ENCODE assay signal across 9 cellular contexts in the genomic region with DNA sequence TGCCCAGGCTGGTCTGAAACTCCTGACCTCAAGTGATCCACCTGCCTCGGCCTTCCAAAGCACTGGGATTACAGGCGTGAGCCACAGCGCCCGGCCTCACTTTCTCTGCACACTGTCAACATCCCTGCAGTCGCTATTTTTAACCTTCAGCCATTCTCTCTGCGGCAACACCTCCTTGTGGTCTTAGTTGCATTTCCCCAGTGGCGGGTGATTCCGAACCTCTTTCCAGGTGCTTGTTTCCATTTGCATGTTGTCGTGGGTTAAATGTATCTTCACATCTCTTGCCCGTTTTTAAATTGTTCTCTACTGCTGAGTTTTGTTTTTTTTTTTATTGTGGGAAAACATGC. TPM values are rescaled to one million over a fixed set of nuclear protein-coding genes. Genes with fewer than 3 reads are reported as not detected.
DNase-seq lines count a peak whose midpoint lies in the region; ATAC-seq, FAIRE-seq and TF ChIP-seq lines count a peak whose summit lies in the region.
"Had no signal": no experiment of that assay in that cellular context is flagged by ENCODE, and none has a peak within 500 bp of the region (broad histone marks: within the 10 kb centered on the region; RNA-seq: fewer than 3 reads in every experiment).

No MANE protein-coding gene starts in this region.

- POLR2A ChIA-PET in K562 (lab: Yijun Ruan, JAX) = no interaction called here

- ATAC-seq in K562 (peak; percentile 40; the same call in 2 of the 3 replicates), gastrocnemius medialis (peak; percentile 87 to 88)

- intact Hi-C loops in K562 (cut with micrococcal nuclease) = no loop called here
- intact Hi-C loops in gastrocnemius medialis (cut with DNase I; ENCODE audit: low total_unique reads) = loop anchor here (2.0 kb wide), 1 partner anchor 52 kb away; a partner anchor contains a TSS

- H3K9me3 ChIP-seq in K562 (replicated peaks; ENCODE audit: control insufficient read depth, insufficient read depth, low read depth, low read length) (no peaks in the 10 kb centered on the region), gastrocnemius medialis (no peaks in the 10 kb centered on the region)

- no peaks in the 10 kb centered on the region for H4K20me1 ChIP-seq in K562 (replicated peaks; ENCODE audit: control insufficient read depth, insufficient read depth, low read length)

- FAIRE-seq in K562 (lab: Jason Lieb, UNC) = peak; percentile 60

- no peak overlapping the region for H3K9ac ChIP-seq in K562 (ENCODE audit: insufficient read depth in 1 of 2, low read depth in 2 of 2, low read length in 2 of 2)

- TF ChIP-seq CTCF in K562 (IDR thresholded peaks at IDR 0.05 in 2 of 3, conservative IDR thresholded peaks at IDR 0.05 in 1 of 3; ENCODE audit: insufficient read depth in 2 of 3, low read depth in 1 of 3, low read length in 3 of 3) = peak in 1 of 3 experiments; percentile 6; a peak in 1 of 6 replicates
- TF ChIP-seq CTCF in gastrocnemius medialis (IDR thresholded peaks at IDR 0.05 in 4 of 5, conservative IDR thresholded peaks at IDR 0.05 in 1 of 5) = peak in 4 of 5 experiments; percentile 28 to 50 (median 38)

- in situ Hi-C loops in K562 (cut with MboI) = no loop called here
- in situ Hi-C loops in gastrocnemius medialis (cut with MboI; ENCODE audit: low sequenced_read_pairs in 4 of 4) = no loop called here

- BruUV-seq in K562 (replicated peaks; lab: Mats Ljungman, UMichigan) = no TSS peak

- H3K4me2 ChIP-seq in K562 (ENCODE audit: insufficient read depth, low read length) = no peak overlapping the region

- H3K4me1 ChIP-seq in K562 (replicated peaks in 1 of 2; ENCODE audit: control insufficient read depth in 2 of 2, insufficient read depth in 2 of 2, low read length in 2 of 2) = peaks cover 0 to 28% of the 10 kb centered on the region in 2 experiments; a peak in 2 of 5 replicates
- peaks cover 18 to 43% of the 10 kb centered on the region in 2 donors for H3K4me1 ChIP-seq in gastrocnemius medialis

- DNase-seq in activated CD4-positive, alpha-beta T cell treated with anti-CD3 and anti-CD28 coated beads for 48 hours = peak; percentile 27
- DNase-seq in activated CD4-positive, alpha-beta T cell treated with anti-CD3 and anti-CD28 coated beads for 1 hour = no peak
- DNase-seq in NCI-H526 (lab: John Stamatoyannopoulos, UW) = peak; percentile 42 to 58
- DNase-seq in K562 (ENCODE audit: extremely low read depth in 1 of 4, low spot score in 3 of 4) = no peak
- DNase-seq in gastrocnemius medialis = peak; percentile 70 to 90
- no peak for DNase-seq in T1000 (lab: John Stamatoyannopoulos, UW)
- no peak for DNase-seq in NCI-H2029 treated with DMSO at 0.1 percent for 48 hours (lab: John Stamatoyannopoulos, UW)
- DNase-seq in NK-92 treated with Interleukin-12 subunit alpha and Interleukin-12 subunit beta, amount 100 ng/mL, for 24 hours (lab: John Stamatoyannopoulos, UW) = no peak
- DNase-seq: occipital lobe had no signal

- no peaks in the 10 kb centered on the region for H3K27me3 ChIP-seq in K562 (ENCODE audit: control insufficient read depth in 2 of 2, insufficient read depth in 2 of 2, low read length in 2 of 2)
- H3K27me3 ChIP-seq in gastrocnemius medialis = peaks cover 0 to 4% (median 3%) of the 10 kb centered on the region in 3 donors

- no peaks in the 10 kb centered on the region for H3K9me1 ChIP-seq in K562 (ENCODE audit: control insufficient read depth, insufficient read depth, low read length)

- 0 out of 3 replicates have a peak overlapping the region, but pooled peaks have one; percentile 30 for H3K27ac ChIP-seq in K562 (ENCODE audit: extremely low read depth, low read depth, low read length)
- H3K27ac ChIP-seq in gastrocnemius medialis = peak overlapping the region; percentile 81 to 93 (median 86)

- H3K79me2 ChIP-seq in K562 (ENCODE audit: control insufficient read depth, insufficient read depth, low read length) = no peaks in the 10 kb centered on the region

- H3K36me3 ChIP-seq in K562 (ENCODE audit: control insufficient read depth, insufficient read depth, low read length) (peaks cover 11% of the 10 kb centered on the region; the same call in 1 of the 3 replicates), gastrocnemius medialis (no peaks in the 10 kb centered on the region)

- TF ChIP-seq POLR2A in K562 (conservative IDR thresholded peaks at IDR 0.05) = no peak
- no peak for TF ChIP-seq POLR2A in gastrocnemius medialis (IDR thresholded peaks at IDR 0.05)

- no peak for TF ChIP-seq EP300 in K562 (IDR thresholded peaks at IDR 0.05; ENCODE audit: low read length)

- H3K4me3 ChIP-seq in K562 (no peak overlapping the region), gastrocnemius medialis (no peak overlapping the region)

- 68% methylated on average over 10 of the region's 10 CpGs for WGBS in K562 (ENCODE audit: insufficient coverage, low coverage, missing lambda C conversion rate)

- CTCF ChIA-PET in K562 (lab: Yijun Ruan, JAX; ENCODE audit: low intra/inter-chr PET ratio) = no interaction called here

- TF ChIP-seq RAD21 in K562 (CRISPR knock-in tag; conservative IDR thresholded peaks at IDR 0.05 in 1 of 2, IDR thresholded peaks at IDR 0.05 in 1 of 2) = no peak

- no peak overlapping the region for H2AFZ ChIP-seq in K562 (ENCODE audit: low read depth, low read length)

RNA-seq across cellular contexts. Expression of a gene that starts 2.2 kb away (rescaled TPM):
- not detected in 2 replicates for total RNA-seq in K562 (2011; cell fraction: chromatin; rRNA removed; ENCODE audit: low replicate concordance)
- not detected in 2 replicates for total RNA-seq in K562 (2011; cell fraction: nucleolus; rRNA removed)
- total RNA-seq in K562 (2011; cell fraction: nucleoplasm; rRNA removed) = not detected in 2 replicates
- not detected in 2 replicates for total RNA-seq in K562 (2014; rRNA removed)
- not detected in 2 replicates for total RNA-seq in K562 (2014; rRNA removed; fragmentation: Illumina TruSeq; extraction: Trizol)
- not detected in 2 replicates for total RNA-seq in K562 (2015; rRNA removed; fragmentation: Illumina TruSeq; extraction: Trizol)
- not detected in 2 replicates for total RNA-seq in K562 (2021)
- not detected in 2 replicates for polyA plus RNA-seq in K562 (2011; rRNA removed)
- not detected in 2 replicates for polyA plus RNA-seq in K562 (2011; cell fraction: cytosol; rRNA removed)
- not detected in 2 replicates for polyA plus RNA-seq in K562 (2011; cell fraction: nucleus; rRNA removed)
- not detected in 2 replicates for polyA plus RNA-seq in K562 (2012)
- not detected in 2 replicates for polyA plus RNA-seq in K562 (2014; fragmentation: Illumina TruSeq; extraction: Trizol)
- polyA plus RNA-seq in K562 (2014; fragmentation: Nextera tagmentation; extraction: Ambion mirVana) = not detected
- polyA plus RNA-seq in K562 (2014; rRNA removed) = not detected in 2 replicates
- not detected in 2 replicates for polyA minus RNA-seq in K562 (2011; rRNA and poly(A)+ RNA removed)
- not detected in 2 replicates for polyA minus RNA-seq in K562 (2011; cell fraction: cytosol; rRNA and poly(A)+ RNA removed)
- polyA minus RNA-seq in K562 (2011; cell fraction: nucleus; rRNA and poly(A)+ RNA removed) = not detected in 2 replicates
- total RNA-seq in gastrocnemius medialis = not detected
- total RNA-seq: occipital lobe had no signal

RNA-seq across cellular contexts. Expression of a gene that starts 4.5 kb away (rescaled TPM):
- total RNA-seq in K562 (2011; cell fraction: chromatin; rRNA removed; ENCODE audit: low replicate concordance) = not detected in 2 replicates
- total RNA-seq in K562 (2011; cell fraction: nucleolus; rRNA removed) = not detected in 2 replicates
- total RNA-seq in K562 (2011; cell fraction: nucleoplasm; rRNA removed) = not detected in 2 replicates
- not detected in 2 replicates for total RNA-seq in K562 (2014; rRNA removed)
- not detected in 2 replicates for total RNA-seq in K562 (2014; rRNA removed; fragmentation: Illumina TruSeq; extraction: Trizol)
- not detected in 2 replicates for total RNA-seq in K562 (2015; rRNA removed; fragmentation: Illumina TruSeq; extraction: Trizol)
- 0.16 TPM in 1 of 2 replicates, not detected in the other for total RNA-seq in K562 (2021)
- polyA plus RNA-seq in K562 (2011; rRNA removed) = not detected in 2 replicates
- polyA plus RNA-seq in K562 (2011; cell fraction: cytosol; rRNA removed) = not detected in 2 replicates
- not detected in 2 replicates for polyA plus RNA-seq in K562 (2011; cell fraction: nucleus; rRNA removed)
- 0.06 and 0.14 TPM in 2 replicates for polyA plus RNA-seq in K562 (2012)
- not detected in 2 replicates for polyA plus RNA-seq in K562 (2014; fragmentation: Illumina TruSeq; extraction: Trizol)
- polyA plus RNA-seq in K562 (2014; fragmentation: Nextera tagmentation; extraction: Ambion mirVana) = not detected
- not detected in 2 replicates for polyA plus RNA-seq in K562 (2014; rRNA removed)
- not detected in 2 replicates for polyA minus RNA-seq in K562 (2011; rRNA and poly(A)+ RNA removed)
- polyA minus RNA-seq in K562 (2011; cell fraction: cytosol; rRNA and poly(A)+ RNA removed) = not detected in 2 replicates
- polyA minus RNA-seq in K562 (2011; cell fraction: nucleus; rRNA and poly(A)+ RNA removed) = not detected in 2 replicates
- 1 to 10 TPM in 1 of 4 donors, under 1 TPM in 1, not detected in 2; 0.95 to 1.8 TPM for total RNA-seq in gastrocnemius medialis
- total RNA-seq: occipital lobe had no signal

RNA-seq across cellular contexts. Expression of a gene that starts 7.9 kb away (rescaled TPM):
- 0.30 and 1.00 TPM in 2 replicates for total RNA-seq in K562 (2011; cell fraction: chromatin; rRNA removed; ENCODE audit: low replicate concordance)
- 0.67 and 0.79 TPM in 2 replicates for total RNA-seq in K562 (2011; cell fraction: nucleolus; rRNA removed)
- 0.59 and 1.1 TPM in 2 replicates for total RNA-seq in K562 (2011; cell fraction: nucleoplasm; rRNA removed)
- total RNA-seq in K562 (2014; rRNA removed) (0.24 TPM in 1 of 2 replicates, not detected in the other), K562 (2014; rRNA removed; fragmentation: Illumina TruSeq; extraction: Trizol) (not detected in 2 replicates), K562 (2015; rRNA removed; fragmentation: Illumina TruSeq; extraction: Trizol) (0.14 TPM in 1 of 2 replicates, not detected in the other), K562 (2021) (0.95 and 1.4 TPM in 2 replicates), gastrocnemius medialis (not detected)
- polyA plus RNA-seq in K562 (2011; rRNA removed) (0.11 TPM in 1 of 2 replicates, not detected in the other), K562 (2014; fragmentation: Illumina TruSeq; extraction: Trizol) (0.11 TPM in 1 of 2 replicates, not detected in the other), K562 (2014; fragmentation: Nextera tagmentation; extraction: Ambion mirVana) (under 1 TPM in 1 of 2 experiments, not detected in 1; 0.04 TPM), K562 (2014; rRNA removed) (0.27 and 0.49 TPM in 2 replicates)
- 0.04 and 0.06 TPM in 2 replicates for polyA plus RNA-seq in K562 (2011; cell fraction: cytosol; rRNA removed)
- 0.60 and 0.70 TPM in 2 replicates for polyA plus RNA-seq in K562 (2011; cell fraction: nucleus; rRNA removed)
- polyA plus RNA-seq in K562 (2012) = 0.36 and 0.51 TPM in 2 replicates
- polyA minus RNA-seq in K562 (2011; rRNA and poly(A)+ RNA removed) = not detected in 2 replicates
- not detected in 2 replicates for polyA minus RNA-seq in K562 (2011; cell fraction: cytosol; rRNA and poly(A)+ RNA removed)
- 0.13 and 0.22 TPM in 2 replicates for polyA minus RNA-seq in K562 (2011; cell fraction: nucleus; rRNA and poly(A)+ RNA removed)

RNA-seq across cellular contexts. Expression of a gene that starts 13.5 kb away (rescaled TPM):
- total RNA-seq in K562 (2011; cell fraction: chromatin; rRNA removed; ENCODE audit: low replicate concordance) = 3.7 and 21.2 TPM in 2 replicates
- total RNA-seq in K562 (2011; cell fraction: nucleolus; rRNA removed) = 23.2 and 27.2 TPM in 2 replicates
- 10.0 and 11.6 TPM in 2 replicates for total RNA-seq in K562 (2011; cell fraction: nucleoplasm; rRNA removed)
- total RNA-seq in K562 (2014; rRNA removed) = 3.7 and 8.3 TPM in 2 replicates
- total RNA-seq in K562 (2014; rRNA removed; fragmentation: Illumina TruSeq; extraction: Trizol) = 0.29 TPM in 1 of 2 replicates, not detected in the other
- 2.0 and 2.2 TPM in 2 replicates for total RNA-seq in K562 (2015; rRNA removed; fragmentation: Illumina TruSeq; extraction: Trizol)
- total RNA-seq in K562 (2021) = 6.5 and 7.6 TPM in 2 replicates
- polyA plus RNA-seq in K562 (2011; rRNA removed) = 1.8 and 3.5 TPM in 2 replicates
- polyA plus RNA-seq in K562 (2011; cell fraction: cytosol; rRNA removed) = 2.7 and 6.6 TPM in 2 replicates
- 21.3 and 30.3 TPM in 2 replicates for polyA plus RNA-seq in K562 (2011; cell fraction: nucleus; rRNA removed)
- polyA plus RNA-seq in K562 (2012) = 4.0 and 11.8 TPM in 2 replicates
- polyA plus RNA-seq in K562 (2014; fragmentation: Illumina TruSeq; extraction: Trizol) = 0.64 and 2.2 TPM in 2 replicates
- under 1 TPM; 0.27 to 0.48 TPM for polyA plus RNA-seq in K562 (2014; fragmentation: Nextera tagmentation; extraction: Ambion mirVana)
- polyA plus RNA-seq in K562 (2014; rRNA removed) = 3.8 and 7.4 TPM in 2 replicates
- polyA minus RNA-seq in K562 (2011; rRNA and poly(A)+ RNA removed) = 0.42 and 0.49 TPM in 2 replicates
- 1.3 and 5.2 TPM in 2 replicates for polyA minus RNA-seq in K562 (2011; cell fraction: cytosol; rRNA and poly(A)+ RNA removed)
- 10.6 and 12.6 TPM in 2 replicates for polyA minus RNA-seq in K562 (2011; cell fraction: nucleus; rRNA and poly(A)+ RNA removed)
- total RNA-seq in gastrocnemius medialis = 10 to 100 TPM; 15.5 to 37.1 (median 26.3) TPM

RNA-seq across cellular contexts. Expression of a gene that starts 52.9 kb away (rescaled TPM):
- 57.3 and 135 TPM in 2 replicates for total RNA-seq in K562 (2011; cell fraction: chromatin; rRNA removed; ENCODE audit: low replicate concordance)
- total RNA-seq in K562 (2011; cell fraction: nucleolus; rRNA removed) = 56.1 and 60.9 TPM in 2 replicates
- total RNA-seq in K562 (2011; cell fraction: nucleoplasm; rRNA removed) = 48.9 and 51.5 TPM in 2 replicates
- 20.4 and 28.6 TPM in 2 replicates for total RNA-seq in K562 (2014; rRNA removed)
- total RNA-seq in K562 (2014; rRNA removed; fragmentation: Illumina TruSeq; extraction: Trizol) = 4.2 and 4.9 TPM in 2 replicates
- total RNA-seq in K562 (2015; rRNA removed; fragmentation: Illumina TruSeq; extraction: Trizol) = 17.4 and 19.1 TPM in 2 replicates
- total RNA-seq in K562 (2021) = 34.5 and 37.2 TPM in 2 replicates
- 7.5 and 10.5 TPM in 2 replicates for polyA plus RNA-seq in K562 (2011; rRNA removed)
- polyA plus RNA-seq in K562 (2011; cell fraction: cytosol; rRNA removed) = 7.2 and 14.5 TPM in 2 replicates
- 27.6 and 43.0 TPM in 2 replicates for polyA plus RNA-seq in K562 (2011; cell fraction: nucleus; rRNA removed)
- polyA plus RNA-seq in K562 (2012) = 12.2 and 16.7 TPM in 2 replicates
- 7.7 and 14.5 TPM in 2 replicates for polyA plus RNA-seq in K562 (2014; fragmentation: Illumina TruSeq; extraction: Trizol)
- under 1 TPM; 0.07 to 0.18 TPM for polyA plus RNA-seq in K562 (2014; fragmentation: Nextera tagmentation; extraction: Ambion mirVana)
- 16.9 and 19.9 TPM in 2 replicates for polyA plus RNA-seq in K562 (2014; rRNA removed)
- 6.1 and 8.0 TPM in 2 replicates for polyA minus RNA-seq in K562 (2011; rRNA and poly(A)+ RNA removed)
- polyA minus RNA-seq in K562 (2011; cell fraction: cytosol; rRNA and poly(A)+ RNA removed) = 13.6 and 23.3 TPM in 2 replicates
- polyA minus RNA-seq in K562 (2011; cell fraction: nucleus; rRNA and poly(A)+ RNA removed) = 15.5 and 20.1 TPM in 2 replicates
- total RNA-seq in gastrocnemius medialis = 10 to 100 TPM in 3 of 4 donors, 1 to 10 TPM in 1; 9.2 to 22.6 (median 20.8) TPM

Comparison
In these comparisons a context has a peak if more than half of its experiments do, and no peak if none do; other contexts are left out.
1. DNase-seq: peak in activated CD4-positive, alpha-beta T cell treated with anti-CD3 and anti-CD28 coated beads for 48 hours (single experiment), NCI-H526 (2 of 2) and gastrocnemius medialis (2 of 2); none in activated CD4-positive, alpha-beta T cell treated with anti-CD3 and anti-CD28 coated beads for 1 hour (single experiment), K562 (0 of 4), T1000 (single experiment), NCI-H2029 treated with DMSO at 0.1 percent for 48 hours (single experiment) and NK-92 treated with Interleukin-12 subunit alpha and Interleukin-12 subunit beta, amount 100 ng/mL, for 24 hours (single experiment).